In the genomic region with DNA sequence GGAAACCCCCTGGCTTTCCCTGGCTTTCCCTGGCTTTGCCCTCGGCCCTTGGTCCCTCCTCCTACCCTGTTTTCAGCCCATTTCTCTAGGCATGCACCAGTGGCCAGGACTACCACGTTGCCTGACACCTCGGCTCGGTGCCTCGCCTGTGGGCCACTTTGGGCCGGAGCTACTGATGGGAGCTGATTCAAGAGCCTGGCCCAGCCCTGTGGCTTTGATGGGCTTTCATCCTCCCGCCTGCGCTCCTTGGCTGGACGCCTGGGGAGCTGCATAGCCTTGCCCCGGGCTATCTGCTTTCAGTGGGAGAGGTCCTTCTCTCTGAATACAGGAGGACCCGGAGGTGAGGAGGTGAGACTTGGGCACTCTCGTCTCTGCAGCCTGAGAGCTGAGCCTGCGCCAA, we compare ENCODE assay signal across 20 cellular contexts.
DNase-seq lines count a peak whose midpoint lies in the region; ATAC-seq and TF ChIP-seq lines count a peak whose summit lies in the region.
"Had no signal": no experiment of that assay in that cellular context is flagged by ENCODE, and none has a peak within 500 bp of the region (broad histone marks: within the 10 kb centered on the region; RNA-seq: fewer than 3 reads in every experiment).

No MANE protein-coding gene starts in this region.

- 81 to 96% (median 88%) methylated on average over 13 of the region's 13 CpGs for WGBS in heart left ventricle, 4 donors
- 86% methylated on average over 3 of the region's 13 CpGs for WGBS in esophagus muscularis mucosa

- H3K4me3 ChIP-seq in heart left ventricle (no peak overlapping the region), esophagus muscularis mucosa (no peak overlapping the region)
- H3K4me3 ChIP-seq: spleen, thoracic aorta had no signal

- H3K27ac ChIP-seq in heart left ventricle (no peak overlapping the region), VCaP (peak overlapping the region; percentile 58), esophagus muscularis mucosa (replicated peaks in 1 of 4) (no peak overlapping the region)
- H3K27ac ChIP-seq: spleen, thoracic aorta had no signal

- H3K9me3 ChIP-seq in heart left ventricle (no peaks in the 10 kb centered on the region), esophagus muscularis mucosa (no peaks in the 10 kb centered on the region)
- H3K9me3 ChIP-seq: spleen, thoracic aorta had no signal

- TF ChIP-seq POLR2A in heart left ventricle (IDR thresholded peaks at IDR 0.05) (no peak), esophagus muscularis mucosa (IDR thresholded peaks at IDR 0.05; ENCODE audit: low read depth) (no peak)

- DNase-seq in left ventricle myocardium superior (peak; percentile 30), heart left ventricle (no peak), medulla oblongata (ENCODE audit: extremely low spot score) (peak; percentile 19), D341Med (ENCODE audit: low spot score) (no peak), esophagus muscularis mucosa (ENCODE audit: extremely low spot score) (no peak)
- DNase-seq: 8988T; activated CD4-positive, CD25-positive, alpha-beta regulatory T cell treated with anti-CD3 and anti-CD28 coated beads, Interleukin-2, amount 50 U/mL, for 72 hours; activated CD8-positive, alpha-beta T cell treated with anti-CD3 and anti-CD28 coated beads, Interleukin-2, amount 10 ng/mL, durations not matched to agents 7 days and 5 days; activated T-cell treated with anti-CD3 and anti-CD28 coated beads, Interleukin-2, amount 50 U/mL, for 1 hour; cortex of kidney; NCI-H1092 treated with DMSO at 0.1 percent for 48 hours; NCI-H2081 treated with DMSO at 0.1 percent for 48 hours; NCI-H524; spleen; stimulated activated CD4-positive, alpha-beta T cell treated with anti-CD3 and anti-CD28 coated beads, Interleukin-4, amount 100 ng/mL, for 1 hour; stimulated activated naive CD4-positive, alpha-beta T cell had no signal

- TF ChIP-seq EP300 in esophagus muscularis mucosa (IDR thresholded peaks at IDR 0.05): no peak

- H3K4me1 ChIP-seq in heart left ventricle (peaks cover 0 to 7% (median 0%) of the 10 kb centered on the region in 12 donors), esophagus muscularis mucosa (no peaks in the 10 kb centered on the region)
- H3K4me1 ChIP-seq: spleen had no signal

- no peak for TF ChIP-seq CTCF in heart left ventricle (IDR thresholded peaks at IDR 0.05)
- TF ChIP-seq CTCF in VCaP (conservative IDR thresholded peaks at IDR 0.05): no peak
- TF ChIP-seq CTCF in esophagus muscularis mucosa (IDR thresholded peaks at IDR 0.05): no peak

- H3K36me3 ChIP-seq in heart left ventricle: no peaks in the 10 kb centered on the region
- no peaks in the 10 kb centered on the region for H3K36me3 ChIP-seq in esophagus muscularis mucosa
- H3K36me3 ChIP-seq: spleen, thoracic aorta had no signal

- ATAC-seq in left ventricle myocardium superior (peak; percentile 13), heart left ventricle (no peak), HG02642 (IDR thresholded peaks at IDR 0.05; ENCODE audit: poor library complexity, unreplicated experiment) (no peak)
- ATAC-seq in activated CD4-positive, CD25-positive, alpha-beta regulatory T cell treated with anti-CD3 and anti-CD28 coated beads, Interleukin-2, amount 50 U/mL, for 24 hours: no peak
- ATAC-seq: activated CD8-positive, alpha-beta T cell treated with anti-CD3 and anti-CD28 coated beads, Interleukin-2, amount 10 ng/mL, durations not matched to agents 7 days and 5 days had no signal

- intact Hi-C loops in left ventricle myocardium superior (cut with micrococcal nuclease): no loop called here
- intact Hi-C loops in heart left ventricle (cut with DNase I): no loop called here
- intact Hi-C loops in esophagus muscularis mucosa (cut with DNase I): no loop called here

- peaks cover 0 to 29% (median 0%) of the 10 kb centered on the region in 9 donors for H3K27me3 ChIP-seq in heart left ventricle
- no peaks in the 10 kb centered on the region for H3K27me3 ChIP-seq in esophagus muscularis mucosa

Comparison
In these comparisons a context has a peak if more than half of its experiments do, and no peak if none do; other contexts are left out.
1. DNase-seq: peak in left ventricle myocardium superior (single experiment) and medulla oblongata (single experiment); none in heart left ventricle (0 of 5), D341Med (single experiment) and esophagus muscularis mucosa (single experiment).